9 cellular contexts compared by ENCODE assay signal in genomic region chr12:116687888-116688287, GRCh38. TPM values are rescaled to one million over a fixed set of nuclear protein-coding genes. Genes with fewer than 3 reads are reported as not detected.
DNase-seq lines count a peak whose midpoint lies in the region; ATAC-seq and TF ChIP-seq lines count a peak whose summit lies in the region.
"Had no signal": no experiment of that assay in that cellular context is flagged by ENCODE, and none has a peak within 500 bp of the region (broad histone marks: within the 10 kb centered on the region; RNA-seq: fewer than 3 reads in every experiment).

No MANE protein-coding gene starts in this region.

- TF ChIP-seq EP300 in stomach (IDR thresholded peaks at IDR 0.05): no peak

- no peak for ATAC-seq in HG02623 (IDR thresholded peaks at IDR 0.05; ENCODE audit: unreplicated experiment)

- peaks cover 4% of the 10 kb centered on the region for H3K27me3 Mint-ChIP-seq in activated naive CD8-positive, alpha-beta T cell treated with anti-CD3 and anti-CD28 coated beads for 36 hours

- no peak overlapping the region for H3K4me3 Mint-ChIP-seq in activated naive CD8-positive, alpha-beta T cell treated with anti-CD3 and anti-CD28 coated beads for 36 hours

- peaks cover 0 to 4% (median under 1%) of the 10 kb centered on the region in 4 donors for H3K4me1 ChIP-seq in stomach

- peak; percentile 49 for DNase-seq in NCI-H748 (lab: John Stamatoyannopoulos, UW; ENCODE audit: unreplicated experiment)
- DNase-seq in NCI-H748 treated with DMSO at 0.1 percent for 48 hours (lab: John Stamatoyannopoulos, UW): no peak
- peak; percentile 93 for DNase-seq in NB4 (ENCODE audit: low read depth)
- DNase-seq in activated naive CD8-positive, alpha-beta T cell treated with anti-CD3 and anti-CD28 coated beads for 36 hours: peak; percentile 38
- no peak for DNase-seq in kidney epithelial cell (ENCODE audit: low read depth)
- DNase-seq in stomach: no peak
- DNase-seq in cerebellar cortex (ENCODE audit: low spot score): no peak

- no peak overlapping the region for H3K27ac ChIP-seq in stomach
- H3K27ac ChIP-seq: skin epidermis had no signal

- TF ChIP-seq CTCF in NB4 (IDR thresholded peaks at IDR 0.05; ENCODE audit: low read depth, low read length) (peak; percentile 92), kidney epithelial cell (IDR thresholded peaks at IDR 0.05; ENCODE audit: insufficient read depth, low read length, poor library complexity, severe bottlenecking) (peak; percentile 59), stomach (IDR thresholded peaks at IDR 0.05) (peak in 4 of 7 experiments; percentile 12 to 32 (median 24))

- no peaks in the 10 kb centered on the region for H3K9me3 Mint-ChIP-seq in activated naive CD8-positive, alpha-beta T cell treated with anti-CD3 and anti-CD28 coated beads for 36 hours

- H3K4me3 ChIP-seq in NB4 (ENCODE audit: low read depth, low read length) (no peak overlapping the region), kidney epithelial cell (ENCODE audit: low read depth, low read length) (no peak overlapping the region), stomach (no peak overlapping the region)
- H3K4me3 ChIP-seq: skin epidermis had no signal

- H3K4me1 Mint-ChIP-seq in activated naive CD8-positive, alpha-beta T cell treated with anti-CD3 and anti-CD28 coated beads for 36 hours: peaks cover under 1% of the 10 kb centered on the region

- H3K27me3 ChIP-seq in kidney epithelial cell (ENCODE audit: control insufficient read depth, insufficient read depth, low read length) (peaks cover 13% of the 10 kb centered on the region), stomach (peaks cover 0 to 19% (median 0%) of the 10 kb centered on the region in 3 donors)

- WGBS in stomach, 5 donors: 62 to 77% (median 65%) methylated on average over 10 to 11 of the region's 11 CpGs

- no peaks in the 10 kb centered on the region for H3K36me3 ChIP-seq in kidney epithelial cell (ENCODE audit: control insufficient read depth, insufficient read depth, low read length)
- no peaks in the 10 kb centered on the region for H3K36me3 ChIP-seq in stomach

- H3K36me3 Mint-ChIP-seq in activated naive CD8-positive, alpha-beta T cell treated with anti-CD3 and anti-CD28 coated beads for 36 hours: no peaks in the 10 kb centered on the region

- H3K9me3 ChIP-seq in stomach: no peaks in the 10 kb centered on the region

- TF ChIP-seq POLR2A in NB4 (IDR thresholded peaks at IDR 0.05; ENCODE audit: extremely low read depth, insufficient read length) (no peak), stomach (IDR thresholded peaks at IDR 0.05) (no peak)

- intact Hi-C loops in stomach (cut with DNase I; ENCODE audit: low total_unique reads): no loop called here

- H3K27ac Mint-ChIP-seq in activated naive CD8-positive, alpha-beta T cell treated with anti-CD3 and anti-CD28 coated beads for 36 hours: no peak overlapping the region

RNA-seq across cellular contexts. Expression of gene SPRING1, which starts 50.0 kb away (rescaled TPM):
- total RNA-seq in activated naive CD8-positive, alpha-beta T cell treated with anti-CD3 and anti-CD28 coated beads for 36 hours: 10 to 100 TPM; 25.4 to 28.0 TPM
- 72.8 and 77.0 TPM in 2 replicates for total RNA-seq in kidney epithelial cell
- total RNA-seq in stomach: 100 to 1,000 TPM in 1 of 5 donors, 10 to 100 TPM in 3, 1 to 10 TPM in 1; 1.2 to 124 (median 71.9) TPM
- polyA plus RNA-seq in stomach: 10 to 100 TPM; 11.6 to 27.0 (median 19.9) TPM

RNA-seq across cellular contexts. Expression of gene RNFT2, which starts 50.2 kb away (rescaled TPM):
- 10 to 100 TPM; 14.8 to 16.9 TPM for total RNA-seq in activated naive CD8-positive, alpha-beta T cell treated with anti-CD3 and anti-CD28 coated beads for 36 hours
- total RNA-seq in kidney epithelial cell (8.4 and 16.3 TPM in 2 replicates), stomach (10 to 100 TPM in 1 of 5 donors, 1 to 10 TPM in 2, under 1 TPM in 1, not detected in 1; 0.43 to 12.7 (median 3.4) TPM)
- 1 to 10 TPM in 1 of 3 donors, under 1 TPM in 1, not detected in 1; 0.44 to 1.0 TPM for polyA plus RNA-seq in stomach

Comparison
In these comparisons a context has a peak if more than half of its experiments do, and no peak if none do; other contexts are left out.
1. DNase-seq: peak in NCI-H748 (single experiment), NB4 (single experiment) and activated naive CD8-positive, alpha-beta T cell treated with anti-CD3 and anti-CD28 coated beads for 36 hours (single experiment); none in NCI-H748 treated with DMSO at 0.1 percent for 48 hours (single experiment), kidney epithelial cell (single experiment), stomach (single experiment) and cerebellar cortex (single experiment).
2. CTCF ChIP-seq: peak in every context shown above with its lines; median percentile 92 in NB4; 59 in kidney epithelial cell; 24 in stomach.